Comparison of ENCODE assay signal across 1 cellular context in the genomic region with DNA sequence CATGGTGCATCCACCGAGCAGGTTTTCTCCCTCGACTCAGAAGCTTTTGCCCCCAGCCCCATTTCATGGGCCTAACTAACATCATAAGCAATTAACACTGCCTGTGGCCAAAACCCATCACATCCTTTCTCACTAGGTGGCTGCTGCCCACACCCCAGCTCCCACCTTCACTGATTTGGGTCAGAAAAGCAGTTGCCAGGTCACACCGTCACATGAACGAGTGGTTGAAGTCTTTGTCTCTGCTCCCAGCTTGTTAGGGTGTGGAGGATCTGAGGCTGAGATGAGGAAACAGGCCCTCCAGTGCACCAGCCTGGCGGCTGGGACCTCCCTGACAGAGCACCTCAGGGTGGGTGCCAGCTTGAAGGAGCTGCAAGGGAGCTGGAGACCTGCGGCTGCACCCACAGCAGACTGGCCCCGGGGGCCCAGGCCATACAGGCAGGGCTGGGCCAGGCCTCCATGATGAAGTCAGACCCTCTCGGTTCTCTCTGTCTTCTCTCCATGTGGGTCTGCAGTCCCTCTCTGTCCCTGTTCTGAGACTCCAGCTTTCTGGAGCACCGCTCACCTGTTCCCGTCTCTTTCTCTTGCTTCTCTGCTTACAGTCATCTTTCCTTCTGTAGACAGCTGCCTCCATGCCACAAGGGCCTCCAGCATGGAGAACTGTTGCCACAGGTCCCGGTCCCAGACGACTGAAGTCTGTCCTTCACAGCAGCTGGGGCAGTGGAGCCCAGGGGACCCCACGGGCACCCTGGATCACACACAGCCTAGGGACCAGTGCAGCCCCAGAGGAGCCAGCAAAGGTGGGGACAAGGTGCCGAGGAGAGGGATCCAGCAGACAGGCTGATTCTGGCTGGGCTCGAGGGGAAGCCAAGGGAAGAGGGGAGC.
TF ChIP-seq lines count a peak whose summit lies in the region.

No MANE protein-coding gene starts in this region.

TF ChIP-seq in WTC11, 78 proteins besides CTCF, POLR2A, EP300 and RAD21 (continued from another document):
- TF ChIP-seq, protein P1, sequence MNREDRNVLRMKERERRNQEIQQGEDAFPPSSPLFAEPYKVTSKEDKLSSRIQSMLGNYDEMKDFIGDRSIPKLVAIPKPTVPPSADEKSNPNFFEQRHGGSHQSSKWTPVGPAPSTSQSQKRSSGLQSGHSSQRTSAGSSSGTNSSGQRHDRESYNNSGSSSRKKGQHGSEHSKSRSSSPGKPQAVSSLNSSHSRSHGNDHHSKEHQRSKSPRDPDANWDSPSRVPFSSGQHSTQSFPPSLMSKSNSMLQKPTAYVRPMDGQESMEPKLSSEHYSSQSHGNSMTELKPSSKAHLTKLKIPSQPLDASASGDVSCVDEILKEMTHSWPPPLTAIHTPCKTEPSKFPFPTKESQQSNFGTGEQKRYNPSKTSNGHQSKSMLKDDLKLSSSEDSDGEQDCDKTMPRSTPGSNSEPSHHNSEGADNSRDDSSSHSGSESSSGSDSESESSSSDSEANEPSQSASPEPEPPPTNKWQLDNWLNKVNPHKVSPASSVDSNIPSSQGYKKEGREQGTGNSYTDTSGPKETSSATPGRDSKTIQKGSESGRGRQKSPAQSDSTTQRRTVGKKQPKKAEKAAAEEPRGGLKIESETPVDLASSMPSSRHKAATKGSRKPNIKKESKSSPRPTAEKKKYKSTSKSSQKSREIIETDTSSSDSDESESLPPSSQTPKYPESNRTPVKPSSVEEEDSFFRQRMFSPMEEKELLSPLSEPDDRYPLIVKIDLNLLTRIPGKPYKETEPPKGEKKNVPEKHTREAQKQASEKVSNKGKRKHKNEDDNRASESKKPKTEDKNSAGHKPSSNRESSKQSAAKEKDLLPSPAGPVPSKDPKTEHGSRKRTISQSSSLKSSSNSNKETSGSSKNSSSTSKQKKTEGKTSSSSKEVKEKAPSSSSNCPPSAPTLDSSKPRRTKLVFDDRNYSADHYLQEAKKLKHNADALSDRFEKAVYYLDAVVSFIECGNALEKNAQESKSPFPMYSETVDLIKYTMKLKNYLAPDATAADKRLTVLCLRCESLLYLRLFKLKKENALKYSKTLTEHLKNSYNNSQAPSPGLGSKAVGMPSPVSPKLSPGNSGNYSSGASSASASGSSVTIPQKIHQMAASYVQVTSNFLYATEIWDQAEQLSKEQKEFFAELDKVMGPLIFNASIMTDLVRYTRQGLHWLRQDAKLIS (CRISPR knock-in tag; IDR thresholded peaks at IDR 0.05; ENCODE audit: borderline replicate concordance), result no peak
- TF ChIP-seq, protein P2, sequence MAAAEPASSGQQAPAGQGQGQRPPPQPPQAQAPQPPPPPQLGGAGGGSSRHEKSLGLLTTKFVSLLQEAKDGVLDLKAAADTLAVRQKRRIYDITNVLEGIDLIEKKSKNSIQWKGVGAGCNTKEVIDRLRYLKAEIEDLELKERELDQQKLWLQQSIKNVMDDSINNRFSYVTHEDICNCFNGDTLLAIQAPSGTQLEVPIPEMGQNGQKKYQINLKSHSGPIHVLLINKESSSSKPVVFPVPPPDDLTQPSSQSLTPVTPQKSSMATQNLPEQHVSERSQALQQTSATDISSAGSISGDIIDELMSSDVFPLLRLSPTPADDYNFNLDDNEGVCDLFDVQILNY (CRISPR knock-in tag; IDR thresholded peaks at IDR 0.05), result no peak
- TF ChIP-seq ZNF423 (CRISPR knock-in tag; IDR thresholded peaks at IDR 0.05) (no peak), KAT7 (CRISPR knock-in tag; IDR thresholded peaks at IDR 0.05; ENCODE audit: borderline replicate concordance) (no peak), ZBTB21 (CRISPR knock-in tag; IDR thresholded peaks at IDR 0.05; ENCODE audit: borderline replicate concordance) (no peak), RORB (CRISPR knock-in tag; IDR thresholded peaks at IDR 0.05) (no peak), CBFB (CRISPR knock-in tag; IDR thresholded peaks at IDR 0.05; ENCODE audit: low read depth) (no peak), MXD4 (CRISPR knock-in tag; IDR thresholded peaks at IDR 0.05; ENCODE audit: borderline replicate concordance) (no peak)
- TF ChIP-seq, protein P3, sequence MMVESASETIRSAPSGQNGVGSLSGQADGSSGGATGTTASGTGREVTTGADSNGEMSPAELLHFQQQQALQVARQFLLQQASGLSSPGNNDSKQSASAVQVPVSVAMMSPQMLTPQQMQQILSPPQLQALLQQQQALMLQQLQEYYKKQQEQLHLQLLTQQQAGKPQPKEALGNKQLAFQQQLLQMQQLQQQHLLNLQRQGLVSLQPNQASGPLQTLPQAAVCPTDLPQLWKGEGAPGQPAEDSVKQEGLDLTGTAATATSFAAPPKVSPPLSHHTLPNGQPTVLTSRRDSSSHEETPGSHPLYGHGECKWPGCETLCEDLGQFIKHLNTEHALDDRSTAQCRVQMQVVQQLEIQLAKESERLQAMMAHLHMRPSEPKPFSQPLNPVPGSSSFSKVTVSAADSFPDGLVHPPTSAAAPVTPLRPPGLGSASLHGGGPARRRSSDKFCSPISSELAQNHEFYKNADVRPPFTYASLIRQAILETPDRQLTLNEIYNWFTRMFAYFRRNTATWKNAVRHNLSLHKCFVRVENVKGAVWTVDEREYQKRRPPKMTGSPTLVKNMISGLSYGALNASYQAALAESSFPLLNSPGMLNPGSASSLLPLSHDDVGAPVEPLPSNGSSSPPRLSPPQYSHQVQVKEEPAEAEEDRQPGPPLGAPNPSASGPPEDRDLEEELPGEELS (CRISPR knock-in tag; IDR thresholded peaks at IDR 0.05), result no peak
- TF ChIP-seq, protein P4, sequence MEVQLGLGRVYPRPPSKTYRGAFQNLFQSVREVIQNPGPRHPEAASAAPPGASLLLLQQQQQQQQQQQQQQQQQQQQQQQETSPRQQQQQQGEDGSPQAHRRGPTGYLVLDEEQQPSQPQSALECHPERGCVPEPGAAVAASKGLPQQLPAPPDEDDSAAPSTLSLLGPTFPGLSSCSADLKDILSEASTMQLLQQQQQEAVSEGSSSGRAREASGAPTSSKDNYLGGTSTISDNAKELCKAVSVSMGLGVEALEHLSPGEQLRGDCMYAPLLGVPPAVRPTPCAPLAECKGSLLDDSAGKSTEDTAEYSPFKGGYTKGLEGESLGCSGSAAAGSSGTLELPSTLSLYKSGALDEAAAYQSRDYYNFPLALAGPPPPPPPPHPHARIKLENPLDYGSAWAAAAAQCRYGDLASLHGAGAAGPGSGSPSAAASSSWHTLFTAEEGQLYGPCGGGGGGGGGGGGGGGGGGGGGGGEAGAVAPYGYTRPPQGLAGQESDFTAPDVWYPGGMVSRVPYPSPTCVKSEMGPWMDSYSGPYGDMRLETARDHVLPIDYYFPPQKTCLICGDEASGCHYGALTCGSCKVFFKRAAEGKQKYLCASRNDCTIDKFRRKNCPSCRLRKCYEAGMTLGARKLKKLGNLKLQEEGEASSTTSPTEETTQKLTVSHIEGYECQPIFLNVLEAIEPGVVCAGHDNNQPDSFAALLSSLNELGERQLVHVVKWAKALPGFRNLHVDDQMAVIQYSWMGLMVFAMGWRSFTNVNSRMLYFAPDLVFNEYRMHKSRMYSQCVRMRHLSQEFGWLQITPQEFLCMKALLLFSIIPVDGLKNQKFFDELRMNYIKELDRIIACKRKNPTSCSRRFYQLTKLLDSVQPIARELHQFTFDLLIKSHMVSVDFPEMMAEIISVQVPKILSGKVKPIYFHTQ (CRISPR knock-in tag; IDR thresholded peaks at IDR 0.05), result no peak
